ENCODE assay signal across 1 cellular context in genomic region chr14:56812364-56813103, GRCh38.
TF ChIP-seq lines count a peak whose summit lies in the region.

No MANE protein-coding gene starts in this region.

TF ChIP-seq in WTC11, 78 proteins besides CTCF, POLR2A, EP300 and RAD21 (continued from another document):
- TF ChIP-seq AFF4 (CRISPR knock-in tag; IDR thresholded peaks at IDR 0.05; ENCODE audit: borderline replicate concordance) (no peak), MXD4 (CRISPR knock-in tag; IDR thresholded peaks at IDR 0.05; ENCODE audit: borderline replicate concordance) (no peak), ZNF396 (CRISPR knock-in tag; IDR thresholded peaks at IDR 0.05; ENCODE audit: borderline replicate concordance) (no peak)
